Comparison of ENCODE assay signal across 16 cellular contexts in genomic region chr3:129619726-129620162, GRCh38. TPM values are rescaled to one million over a fixed set of nuclear protein-coding genes. Genes with fewer than 3 reads are reported as not detected.
A peak's percentile ranks its signal among the peaks of the same experiment; 100 is the strongest.
DNase-seq lines count a peak whose midpoint lies in the region; ATAC-seq and TF ChIP-seq lines count a peak whose summit lies in the region.
"Had no signal": no experiment of that assay in that cellular context is flagged by ENCODE, and none has a peak within 500 bp of the region (broad histone marks: within the 10 kb centered on the region; RNA-seq: fewer than 3 reads in every experiment).

No MANE protein-coding gene starts in this region.

- peak overlapping the region; percentile 71 for H2AK5ac ChIP-seq in trophoblast cell (ENCODE audit: low read length)

- DNase-seq in Ammon's horn (ENCODE audit: low spot score): peak; percentile 36
- DNase-seq in NOMO-1 (lab: John Stamatoyannopoulos, UW; ENCODE audit: unreplicated experiment in 2 of 2): peak; percentile 79 to 80
- DNase-seq in esophagus muscularis mucosa (ENCODE audit: extremely low spot score): no peak
- DNase-seq in trophoblast cell: no peak
- no peak for DNase-seq in NCI-H1436 treated with DMSO at 0.1 percent for 48 hours (lab: John Stamatoyannopoulos, UW)
- DNase-seq in activated naive CD4-positive, alpha-beta T cell treated with anti-CD3 and anti-CD28 coated beads, Interleukin-2, amount 50 U/mL, for 16 hours: no peak
- no peak for DNase-seq in stimulated activated naive CD8-positive, alpha-beta T cell treated with anti-CD3 and anti-CD28 coated beads, Interleukin-15, Interleukin-2, amounts not matched to agents 100 U/mL and 50 U/mL, for 24 hours
- DNase-seq in activated T-helper 2 cell treated with anti-CD3 and anti-CD28 coated beads, Interferon-gamma antibody, Interleukin-2, Interleukin-4, amounts not matched to agents 10 μg/mL and 5 μg/mL and 100 μg/mL, durations not matched to agents 14 hours and 24 hours and 36 hours (ENCODE audit: low spot score): no peak
- DNase-seq: activated CD4-positive, alpha-beta T cell treated with anti-CD3 and anti-CD28 coated beads, Interleukin-2, amount 10 ng/mL, durations not matched to agents 24 days and 14 days; HCEC 1CT; NCI-H2029 treated with DMSO at 0.1 percent for 48 hours; NCI-H69; nephron progenitor cell had no signal

- H3K9me3 ChIP-seq in esophagus muscularis mucosa (no peaks in the 10 kb centered on the region), trophoblast cell (ENCODE audit: insufficient read depth, low read depth, low read length) (peaks cover 5% of the 10 kb centered on the region)
- H3K9me3 ChIP-seq: breast epithelium had no signal

- no peak overlapping the region for H2BK120ac ChIP-seq in trophoblast cell (ENCODE audit: insufficient read depth, low read length, poor library complexity)

- H3K9me3 Mint-ChIP-seq in activated T-helper 2 cell treated with anti-CD3 and anti-CD28 coated beads, Interferon-gamma antibody, Interleukin-2, Interleukin-4, amounts not matched to agents 10 μg/mL and 5 μg/mL and 100 μg/mL, durations not matched to agents 14 hours and 24 hours and 36 hours: no peaks in the 10 kb centered on the region
- H3K9me3 Mint-ChIP-seq: activated CD4-positive, alpha-beta T cell treated with anti-CD3 and anti-CD28 coated beads, Interleukin-2, amount 10 ng/mL, durations not matched to agents 24 days and 14 days; activated naive CD4-positive, alpha-beta T cell treated with anti-CD3 and anti-CD28 coated beads, Interleukin-2, amount 50 U/mL, for 72 hours; nephron progenitor cell; type B pancreatic cell had no signal

- peak overlapping the region; percentile 29 for H3K14ac ChIP-seq in trophoblast cell (ENCODE audit: low read length)

- H2AFZ ChIP-seq in trophoblast cell (ENCODE audit: insufficient read depth, low read length, poor library complexity): no peak overlapping the region

- intact Hi-C loops in esophagus muscularis mucosa (cut with DNase I): no loop called here
- intact Hi-C loops in activated T-helper 2 cell treated with anti-CD3 and anti-CD28 coated beads, Interferon-gamma antibody, Interleukin-2, Interleukin-4, amounts not matched to agents 10 μg/mL and 5 μg/mL and 100 μg/mL, durations not matched to agents 14 hours and 24 hours and 36 hours (cut with micrococcal nuclease): no loop called here

- H3K4me3 ChIP-seq in esophagus muscularis mucosa: no peak overlapping the region
- H3K4me3 ChIP-seq in trophoblast cell (ENCODE audit: low read depth, low read length): no peak overlapping the region
- H3K4me3 ChIP-seq: breast epithelium had no signal

- no peak overlapping the region for H3K27ac Mint-ChIP-seq in activated T-helper 2 cell treated with anti-CD3 and anti-CD28 coated beads, Interferon-gamma antibody, Interleukin-2, Interleukin-4, amounts not matched to agents 10 μg/mL and 5 μg/mL and 100 μg/mL, durations not matched to agents 14 hours and 24 hours and 36 hours
- H3K27ac Mint-ChIP-seq: activated CD4-positive, alpha-beta T cell treated with anti-CD3 and anti-CD28 coated beads, Interleukin-2, amount 10 ng/mL, durations not matched to agents 24 days and 14 days; activated naive CD4-positive, alpha-beta T cell treated with anti-CD3 and anti-CD28 coated beads, Interleukin-2, amount 50 U/mL, for 72 hours; nephron progenitor cell; type B pancreatic cell had no signal

- H4K91ac ChIP-seq in trophoblast cell (ENCODE audit: low read depth, low read length): peak overlapping the region; percentile 54

- H3K79me1 ChIP-seq in trophoblast cell (ENCODE audit: low read length): peaks cover 28% of the 10 kb centered on the region

- no peak overlapping the region for H3K18ac ChIP-seq in trophoblast cell (ENCODE audit: low read length)

- peak overlapping the region; percentile 42 to 60 (median 49) for H3K27ac ChIP-seq in esophagus muscularis mucosa (replicated peaks in 1 of 4)
- no peak overlapping the region for H3K27ac ChIP-seq in trophoblast cell (ENCODE audit: low read depth, low read length)

- TF ChIP-seq POLR2A in esophagus muscularis mucosa (IDR thresholded peaks at IDR 0.05; ENCODE audit: low read depth): no peak

- 92% methylated on average over 2 of the region's 6 CpGs for WGBS in esophagus muscularis mucosa
- WGBS in trophoblast cell (ENCODE audit: extremely low coverage, insufficient coverage, insufficient read length): no CpG with 5 or more reads among the region's 6 CpGs

- no peak overlapping the region for H2BK5ac ChIP-seq in trophoblast cell (ENCODE audit: low read depth, low read length, poor library complexity)

- no peak overlapping the region for H4K8ac ChIP-seq in trophoblast cell (ENCODE audit: low read depth, low read length)

- H3K27me3 ChIP-seq in esophagus muscularis mucosa (no peaks in the 10 kb centered on the region), trophoblast cell (ENCODE audit: insufficient read depth, low read length) (no peaks in the 10 kb centered on the region)
- H3K27me3 ChIP-seq: breast epithelium had no signal

- H3K36me3 ChIP-seq in esophagus muscularis mucosa: no peaks in the 10 kb centered on the region
- H3K36me3 ChIP-seq in trophoblast cell (ENCODE audit: control insufficient read depth in 1 of 2, insufficient read depth in 2 of 2, low read length in 2 of 2): no peaks in the 10 kb centered on the region
- H3K36me3 ChIP-seq: breast epithelium had no signal

- peaks cover 85 to 91% (median 87%) of the 10 kb centered on the region in 4 donors for H3K4me1 ChIP-seq in esophagus muscularis mucosa
- peaks cover 31 to 35% of the 10 kb centered on the region in 2 experiments for H3K4me1 ChIP-seq in trophoblast cell (ENCODE audit: control insufficient read depth in 1 of 2, insufficient read depth in 2 of 2, low read length in 2 of 2)

- no peak overlapping the region for H3K4me3 Mint-ChIP-seq in activated T-helper 2 cell treated with anti-CD3 and anti-CD28 coated beads, Interferon-gamma antibody, Interleukin-2, Interleukin-4, amounts not matched to agents 10 μg/mL and 5 μg/mL and 100 μg/mL, durations not matched to agents 14 hours and 24 hours and 36 hours (ENCODE audit: low read depth)
- H3K4me3 Mint-ChIP-seq: activated CD4-positive, alpha-beta T cell treated with anti-CD3 and anti-CD28 coated beads, Interleukin-2, amount 10 ng/mL, durations not matched to agents 24 days and 14 days; nephron progenitor cell had no signal

- TF ChIP-seq EP300 in esophagus muscularis mucosa (IDR thresholded peaks at IDR 0.05): no peak

- no peak overlapping the region for H3K4me2 ChIP-seq in trophoblast cell (ENCODE audit: low read length)

- H3K9ac ChIP-seq in trophoblast cell (ENCODE audit: low read length): no peak overlapping the region

- no peaks in the 10 kb centered on the region for H3K36me3 Mint-ChIP-seq in activated T-helper 2 cell treated with anti-CD3 and anti-CD28 coated beads, Interferon-gamma antibody, Interleukin-2, Interleukin-4, amounts not matched to agents 10 μg/mL and 5 μg/mL and 100 μg/mL, durations not matched to agents 14 hours and 24 hours and 36 hours (ENCODE audit: low read depth)
- H3K36me3 Mint-ChIP-seq: activated naive CD4-positive, alpha-beta T cell treated with anti-CD3 and anti-CD28 coated beads, Interleukin-2, amount 50 U/mL, for 72 hours; type B pancreatic cell had no signal

- H3K79me2 ChIP-seq in trophoblast cell (ENCODE audit: control insufficient read depth, insufficient read depth, low read length, poor library complexity): no peaks in the 10 kb centered on the region

- peak overlapping the region; percentile 28 for H2BK12ac ChIP-seq in trophoblast cell (ENCODE audit: low read length)

- H3K4me1 Mint-ChIP-seq in activated T-helper 2 cell treated with anti-CD3 and anti-CD28 coated beads, Interferon-gamma antibody, Interleukin-2, Interleukin-4, amounts not matched to agents 10 μg/mL and 5 μg/mL and 100 μg/mL, durations not matched to agents 14 hours and 24 hours and 36 hours (ENCODE audit: low read depth): peaks cover 4% of the 10 kb centered on the region

- H3K4ac ChIP-seq in trophoblast cell (ENCODE audit: low read depth, low read length): no peak overlapping the region

- TF ChIP-seq CTCF in esophagus muscularis mucosa (IDR thresholded peaks at IDR 0.05): no peak

- ATAC-seq in stimulated activated naive CD8-positive, alpha-beta T cell treated with anti-CD3 and anti-CD28 coated beads, Interleukin-15, Interleukin-2, amounts not matched to agents 100 U/mL and 50 U/mL, for 24 hours: no peak
- ATAC-seq: activated naive CD4-positive, alpha-beta T cell treated with anti-CD3 and anti-CD28 coated beads, Interleukin-2, amount 50 U/mL, for 72 hours had no signal

- no peaks in the 10 kb centered on the region for H3K27me3 Mint-ChIP-seq in activated T-helper 2 cell treated with anti-CD3 and anti-CD28 coated beads, Interferon-gamma antibody, Interleukin-2, Interleukin-4, amounts not matched to agents 10 μg/mL and 5 μg/mL and 100 μg/mL, durations not matched to agents 14 hours and 24 hours and 36 hours (ENCODE audit: low read depth)
- H3K27me3 Mint-ChIP-seq: type B pancreatic cell had no signal

- H3K23ac ChIP-seq in trophoblast cell (ENCODE audit: low read length): no peak overlapping the region

- H4K12ac ChIP-seq in trophoblast cell (ENCODE audit: low read depth, low read length): no peak overlapping the region

RNA-seq across cellular contexts. Expression of gene PLXND1, which starts 13.3 kb away (rescaled TPM):
- total RNA-seq in esophagus muscularis mucosa: 10 to 100 TPM; 50.5 to 89.9 (median 76.6) TPM
- polyA plus RNA-seq in trophoblast cell (2013): 282 and 293 TPM in 2 replicates
- total RNA-seq in activated T-helper 2 cell treated with anti-CD3 and anti-CD28 coated beads, Interferon-gamma antibody, Interleukin-2, Interleukin-4, amounts not matched to agents 10 μg/mL and 5 μg/mL and 100 μg/mL, durations not matched to agents 14 hours and 24 hours and 36 hours: 1.3 and 2.7 TPM in 2 replicates

Comparison
In these comparisons a context has a peak if more than half of its experiments do, and no peak if none do; other contexts are left out.
1. DNase-seq: peak in Ammon's horn (single experiment) and NOMO-1 (2 of 2); none in esophagus muscularis mucosa (single experiment), trophoblast cell (0 of 2), NCI-H1436 treated with DMSO at 0.1 percent for 48 hours (single experiment), activated naive CD4-positive, alpha-beta T cell treated with anti-CD3 and anti-CD28 coated beads, Interleukin-2, amount 50 U/mL, for 16 hours (single experiment), stimulated activated naive CD8-positive, alpha-beta T cell treated with anti-CD3 and anti-CD28 coated beads, Interleukin-15, Interleukin-2, amounts not matched to agents 100 U/mL and 50 U/mL, for 24 hours (single experiment) and activated T-helper 2 cell treated with anti-CD3 and anti-CD28 coated beads, Interferon-gamma antibody, Interleukin-2, Interleukin-4, amounts not matched to agents 10 μg/mL and 5 μg/mL and 100 μg/mL, durations not matched to agents 14 hours and 24 hours and 36 hours (single experiment).
2. RNA of gene PLXND1, which starts 13.3 kb away (total RNA-seq): 50.5 to 89.9 TPM in esophagus muscularis mucosa; 1.3 to 2.7 TPM in activated T-helper 2 cell treated with anti-CD3 and anti-CD28 coated beads, Interferon-gamma antibody, Interleukin-2, Interleukin-4, amounts not matched to agents 10 μg/mL and 5 μg/mL and 100 μg/mL, durations not matched to agents 14 hours and 24 hours and 36 hours; every median in the first group is over 10 times any median in the second.